Comparison of ENCODE assay signal across 8 cellular contexts in the genomic region with DNA sequence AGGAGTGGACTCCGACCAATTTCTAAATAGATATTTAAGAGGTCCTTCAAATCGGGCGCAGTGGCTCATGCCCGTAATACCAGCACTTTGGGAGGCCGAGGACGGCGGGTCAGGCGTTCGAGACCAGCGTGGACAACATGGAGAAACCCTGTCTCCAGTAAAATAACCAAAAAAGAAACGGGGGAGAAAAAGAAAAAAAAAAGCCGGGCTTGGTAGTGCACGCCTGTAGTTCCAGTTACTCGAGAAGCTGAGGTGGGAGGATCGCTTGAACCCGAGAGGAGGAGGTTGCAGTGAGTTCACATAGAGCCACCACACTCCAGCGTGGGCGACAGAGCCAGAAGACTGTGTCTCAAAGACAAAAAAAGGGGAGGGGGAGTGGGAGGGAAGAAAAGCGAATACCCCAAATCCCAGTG. TPM values are rescaled to one million over a fixed set of nuclear protein-coding genes. Genes with fewer than 3 reads are reported as not detected.
A peak's percentile ranks its signal among the peaks of the same experiment; 100 is the strongest.
DNase-seq lines count a peak whose midpoint lies in the region; ATAC-seq and TF ChIP-seq lines count a peak whose summit lies in the region.

No MANE protein-coding gene starts in this region.

- in situ Hi-C loops in gastrocnemius medialis (cut with MboI; ENCODE audit: low sequenced_read_pairs in 4 of 4) = loop anchor here in 3 of 4 donors (25.0 kb wide), 3 partner anchors 253 to 1803 kb away; a partner anchor contains a TSS

- H3K4me1 Mint-ChIP-seq in activated T-helper 17 cell treated with anti-CD3 and anti-CD28 coated beads, Interleukin-2, amount 50 U/mL, for 72 hours = peaks cover 19% of the 10 kb centered on the region

- H3K4me3 Mint-ChIP-seq in activated T-helper 17 cell treated with anti-CD3 and anti-CD28 coated beads, Interleukin-2, amount 50 U/mL, for 72 hours = peak overlapping the region; percentile 94

- no peaks in the 10 kb centered on the region for H3K27me3 Mint-ChIP-seq in activated T-helper 17 cell treated with anti-CD3 and anti-CD28 coated beads, Interleukin-2, amount 50 U/mL, for 72 hours

- H3K9me3 ChIP-seq in KOPT-K1 (ENCODE audit: insufficient read depth, low read length, poor library complexity, severe bottlenecking) (no peaks in the 10 kb centered on the region), gastrocnemius medialis (no peaks in the 10 kb centered on the region)

- peak overlapping the region; percentile 94 for H3K27ac Mint-ChIP-seq in activated T-helper 17 cell treated with anti-CD3 and anti-CD28 coated beads, Interleukin-2, amount 50 U/mL, for 72 hours

- no peaks in the 10 kb centered on the region for H3K9me3 Mint-ChIP-seq in activated T-helper 17 cell treated with anti-CD3 and anti-CD28 coated beads, Interleukin-2, amount 50 U/mL, for 72 hours

- DNase-seq in left ventricle myocardium superior (peak; percentile 53), gastrocnemius medialis (no peak), GM20000 (ENCODE audit: low spot score) (no peak), NCI-H1436 (lab: John Stamatoyannopoulos, UW) (no peak)

- peak overlapping the region; percentile 48 to 57 (median 54) for H3K4me3 ChIP-seq in gastrocnemius medialis

- ATAC-seq in activated T-helper 17 cell treated with anti-CD3 and anti-CD28 coated beads, Interleukin-2, amount 50 U/mL, for 72 hours (replicated peaks) = peak; percentile 25
- ATAC-seq in left ventricle myocardium superior (peak; percentile 23), gastrocnemius medialis (peak; percentile 24 to 44), HG02623 (IDR thresholded peaks at IDR 0.05; ENCODE audit: unreplicated experiment) (no peak), HG03342 (IDR thresholded peaks at IDR 0.05; ENCODE audit: unreplicated experiment) (no peak)

- TF ChIP-seq CTCF in gastrocnemius medialis (IDR thresholded peaks at IDR 0.05 in 4 of 5, conservative IDR thresholded peaks at IDR 0.05 in 1 of 5) (no peak), GM20000 (IDR thresholded peaks at IDR 0.05; ENCODE audit: extremely low read depth, missing control alignments) (no peak)

- intact Hi-C loops in left ventricle myocardium superior (cut with micrococcal nuclease) = no loop called here
- intact Hi-C loops in gastrocnemius medialis (cut with DNase I; ENCODE audit: low total_unique reads) = loop anchor here (10.0 kb wide), 1 partner anchor 1781 kb away; a partner anchor contains a TSS

- peaks cover 14% of the 10 kb centered on the region in 2 donors for H3K4me1 ChIP-seq in gastrocnemius medialis

- H3K36me3 ChIP-seq in KOPT-K1 (ENCODE audit: insufficient read depth, low read length) (no peaks in the 10 kb centered on the region), gastrocnemius medialis (no peaks in the 10 kb centered on the region)

- H3K27ac ChIP-seq in KOPT-K1 (ENCODE audit: low read depth, low read length, poor library complexity, severe bottlenecking) (peak overlapping the region; percentile 99), gastrocnemius medialis (peak overlapping the region; percentile 27 to 71 (median 58))

- H3K27me3 ChIP-seq in gastrocnemius medialis = peaks cover 21 to 67% (median 28%) of the 10 kb centered on the region in 3 donors

- peaks cover 19% of the 10 kb centered on the region for H3K36me3 Mint-ChIP-seq in activated T-helper 17 cell treated with anti-CD3 and anti-CD28 coated beads, Interleukin-2, amount 50 U/mL, for 72 hours (ENCODE audit: low read depth)

- TF ChIP-seq POLR2A in gastrocnemius medialis (IDR thresholded peaks at IDR 0.05) = no peak

RNA-seq across cellular contexts. Expression of a gene that starts 53.3 kb away (rescaled TPM):
- total RNA-seq in activated T-helper 17 cell treated with anti-CD3 and anti-CD28 coated beads, Interleukin-2, amount 50 U/mL, for 72 hours = 1 to 10 TPM; 1.7 to 2.1 TPM
- total RNA-seq in left ventricle myocardium superior = 4.5 TPM
- total RNA-seq in gastrocnemius medialis = 1 to 10 TPM in 3 of 4 donors, under 1 TPM in 1; 0.10 to 2.0 (median 1.6) TPM

Comparison
In these comparisons a context has a peak if more than half of its experiments do, and no peak if none do; other contexts are left out.
1. ATAC-seq: peak in activated T-helper 17 cell treated with anti-CD3 and anti-CD28 coated beads, Interleukin-2, amount 50 U/mL, for 72 hours (single experiment), left ventricle myocardium superior (single experiment) and gastrocnemius medialis (2 of 2); none in HG02623 (single experiment) and HG03342 (single experiment).